ENCODE assay signal across 1 cellular context in the genomic region with DNA sequence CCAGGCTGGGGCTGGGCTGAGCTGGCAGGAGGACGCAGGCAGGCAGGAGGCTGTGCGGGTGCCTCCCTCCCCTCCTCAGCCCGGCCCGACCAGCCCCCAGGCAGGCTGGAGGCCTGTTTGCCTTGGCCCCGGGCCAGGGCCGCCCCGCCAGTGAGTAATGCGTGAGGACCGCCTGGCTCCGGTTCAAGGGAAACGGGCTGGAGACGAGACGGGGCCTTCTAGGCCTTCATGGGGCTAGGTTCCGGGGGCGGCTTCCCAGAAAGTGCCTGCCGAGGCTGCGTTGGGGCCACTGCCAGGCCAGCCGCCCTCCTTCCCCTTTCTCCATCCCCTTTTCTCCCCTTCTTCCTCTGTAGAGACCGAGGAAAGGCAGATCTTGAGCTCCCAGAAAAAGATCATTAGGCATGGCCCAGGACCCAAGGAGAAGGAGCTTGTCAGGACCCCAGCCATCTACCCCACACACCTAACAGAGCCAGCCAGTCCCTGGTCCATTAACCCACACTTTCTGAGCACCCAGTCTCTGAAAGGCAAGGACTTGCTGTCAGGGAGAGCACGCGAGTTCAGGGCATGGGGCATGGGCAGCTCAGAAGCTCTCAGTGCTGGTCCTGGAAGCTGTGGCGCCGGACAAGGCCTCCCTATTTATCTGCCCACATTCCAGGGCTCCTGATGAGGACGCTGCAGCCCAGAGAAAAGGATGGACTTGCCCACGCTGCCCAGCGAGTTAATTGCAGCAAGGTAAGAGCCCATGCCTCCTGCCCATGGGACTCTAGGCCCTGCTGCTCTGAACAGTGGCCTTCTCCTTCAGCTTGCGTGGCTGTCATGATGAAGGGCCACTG.
TF ChIP-seq lines count a peak whose summit lies in the region.

No MANE protein-coding gene starts in this region.

TF ChIP-seq in K562, 482 proteins besides CTCF, POLR2A, EP300 and RAD21 (continued from another document and continues in another):
- TF ChIP-seq, protein P1, sequence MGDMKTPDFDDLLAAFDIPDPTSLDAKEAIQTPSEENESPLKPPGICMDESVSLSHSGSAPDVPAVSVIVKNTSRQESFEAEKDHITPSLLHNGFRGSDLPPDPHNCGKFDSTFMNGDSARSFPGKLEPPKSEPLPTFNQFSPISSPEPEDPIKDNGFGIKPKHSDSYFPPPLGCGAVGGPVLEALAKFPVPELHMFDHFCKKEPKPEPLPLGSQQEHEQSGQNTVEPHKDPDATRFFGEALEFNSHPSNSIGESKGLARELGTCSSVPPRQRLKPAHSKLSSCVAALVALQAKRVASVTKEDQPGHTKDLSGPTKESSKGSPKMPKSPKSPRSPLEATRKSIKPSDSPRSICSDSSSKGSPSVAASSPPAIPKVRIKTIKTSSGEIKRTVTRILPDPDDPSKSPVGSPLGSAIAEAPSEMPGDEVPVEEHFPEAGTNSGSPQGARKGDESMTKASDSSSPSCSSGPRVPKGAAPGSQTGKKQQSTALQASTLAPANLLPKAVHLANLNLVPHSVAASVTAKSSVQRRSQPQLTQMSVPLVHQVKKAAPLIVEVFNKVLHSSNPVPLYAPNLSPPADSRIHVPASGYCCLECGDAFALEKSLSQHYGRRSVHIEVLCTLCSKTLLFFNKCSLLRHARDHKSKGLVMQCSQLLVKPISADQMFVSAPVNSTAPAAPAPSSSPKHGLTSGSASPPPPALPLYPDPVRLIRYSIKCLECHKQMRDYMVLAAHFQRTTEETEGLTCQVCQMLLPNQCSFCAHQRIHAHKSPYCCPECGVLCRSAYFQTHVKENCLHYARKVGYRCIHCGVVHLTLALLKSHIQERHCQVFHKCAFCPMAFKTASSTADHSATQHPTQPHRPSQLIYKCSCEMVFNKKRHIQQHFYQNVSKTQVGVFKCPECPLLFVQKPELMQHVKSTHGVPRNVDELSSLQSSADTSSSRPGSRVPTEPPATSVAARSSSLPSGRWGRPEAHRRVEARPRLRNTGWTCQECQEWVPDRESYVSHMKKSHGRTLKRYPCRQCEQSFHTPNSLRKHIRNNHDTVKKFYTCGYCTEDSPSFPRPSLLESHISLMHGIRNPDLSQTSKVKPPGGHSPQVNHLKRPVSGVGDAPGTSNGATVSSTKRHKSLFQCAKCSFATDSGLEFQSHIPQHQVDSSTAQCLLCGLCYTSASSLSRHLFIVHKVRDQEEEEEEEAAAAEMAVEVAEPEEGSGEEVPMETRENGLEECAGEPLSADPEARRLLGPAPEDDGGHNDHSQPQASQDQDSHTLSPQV (IDR thresholded peaks at IDR 0.05): 0 out of 2 replicates have a peak, but pooled peaks have one; percentile 17
- TF ChIP-seq ETV1 (tag; conservative IDR thresholded peaks at IDR 0.05; ENCODE audit: low read depth) (no peak), ZNF583 (CRISPR knock-in tag; IDR thresholded peaks at IDR 0.05) (no peak), MYNN (IDR thresholded peaks at IDR 0.05) (no peak), MYNN (CRISPR knock-in tag; IDR thresholded peaks at IDR 0.05) (no peak), CXXC5 (CRISPR knock-in tag; IDR thresholded peaks at IDR 0.05) (no peak; the same call in 1 of the 2 replicates), KDM5B (IDR thresholded peaks at IDR 0.05; ENCODE audit: insufficient replicate concordance, low read depth, low read length) (no peak), ZFX (CRISPR knock-in tag; IDR thresholded peaks at IDR 0.05) (peak; percentile 86), KAT2B (IDR thresholded peaks at IDR 0.05; ENCODE audit: low read depth, low read length) (no peak), THRAP3 (IDR thresholded peaks at IDR 0.05; ENCODE audit: borderline replicate concordance) (no peak), NRF1 (conservative IDR thresholded peaks at IDR 0.05 in 1 of 2, IDR thresholded peaks at IDR 0.05 in 1 of 2) (peak; percentile 46 to 51; a peak in 2 of 4 replicates), RBM14 (IDR thresholded peaks at IDR 0.05; ENCODE audit: borderline replicate concordance, insufficient read depth, low read depth, low read length) (no peak), GTF2A2 (tag; IDR thresholded peaks at IDR 0.05) (no peak), HDAC3 (IDR thresholded peaks at IDR 0.05; ENCODE audit: borderline replicate concordance, partially characterized antibody) (no peak), ZNF41 (CRISPR knock-in tag; conservative IDR thresholded peaks at IDR 0.05) (no peak), RBM15 (IDR thresholded peaks at IDR 0.05; ENCODE audit: insufficient read depth, low read length) (no peak), ZNF354B (CRISPR knock-in tag; IDR thresholded peaks at IDR 0.05) (no peak), PTTG1 (tag; IDR thresholded peaks at IDR 0.05; ENCODE audit: low read depth) (no peak), EGR1 (conservative IDR thresholded peaks at IDR 0.05) (peak; percentile 52), ZNF324 (CRISPR knock-in tag; IDR thresholded peaks at IDR 0.05) (no peak), ZNF79 (CRISPR knock-in tag; IDR thresholded peaks at IDR 0.05; ENCODE audit: low read depth) (no peak), HOXB6 (CRISPR knock-in tag; IDR thresholded peaks at IDR 0.05; ENCODE audit: borderline replicate concordance) (no peak), EP400 (IDR thresholded peaks at IDR 0.05) (no peak)
- TF ChIP-seq, protein P2, sequence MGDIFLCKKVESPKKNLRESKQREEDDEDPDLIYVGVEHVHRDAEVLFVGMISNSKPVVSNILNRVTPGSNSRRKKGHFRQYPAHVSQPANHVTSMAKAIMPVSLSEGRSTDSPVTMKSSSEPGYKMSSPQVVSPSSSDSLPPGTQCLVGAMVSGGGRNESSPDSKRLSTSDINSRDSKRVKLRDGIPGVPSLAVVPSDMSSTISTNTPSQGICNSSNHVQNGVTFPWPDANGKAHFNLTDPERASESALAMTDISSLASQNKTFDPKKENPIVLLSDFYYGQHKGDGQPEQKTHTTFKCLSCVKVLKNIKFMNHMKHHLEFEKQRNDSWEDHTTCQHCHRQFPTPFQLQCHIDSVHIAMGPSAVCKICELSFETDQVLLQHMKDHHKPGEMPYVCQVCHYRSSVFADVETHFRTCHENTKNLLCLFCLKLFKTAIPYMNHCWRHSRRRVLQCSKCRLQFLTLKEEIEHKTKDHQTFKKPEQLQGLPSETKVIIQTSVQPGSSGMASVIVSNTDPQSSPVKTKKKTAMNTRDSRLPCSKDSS (IDR thresholded peaks at IDR 0.05; ENCODE audit: low read depth, partially characterized antibody): no peak
- TF ChIP-seq, protein P3, sequence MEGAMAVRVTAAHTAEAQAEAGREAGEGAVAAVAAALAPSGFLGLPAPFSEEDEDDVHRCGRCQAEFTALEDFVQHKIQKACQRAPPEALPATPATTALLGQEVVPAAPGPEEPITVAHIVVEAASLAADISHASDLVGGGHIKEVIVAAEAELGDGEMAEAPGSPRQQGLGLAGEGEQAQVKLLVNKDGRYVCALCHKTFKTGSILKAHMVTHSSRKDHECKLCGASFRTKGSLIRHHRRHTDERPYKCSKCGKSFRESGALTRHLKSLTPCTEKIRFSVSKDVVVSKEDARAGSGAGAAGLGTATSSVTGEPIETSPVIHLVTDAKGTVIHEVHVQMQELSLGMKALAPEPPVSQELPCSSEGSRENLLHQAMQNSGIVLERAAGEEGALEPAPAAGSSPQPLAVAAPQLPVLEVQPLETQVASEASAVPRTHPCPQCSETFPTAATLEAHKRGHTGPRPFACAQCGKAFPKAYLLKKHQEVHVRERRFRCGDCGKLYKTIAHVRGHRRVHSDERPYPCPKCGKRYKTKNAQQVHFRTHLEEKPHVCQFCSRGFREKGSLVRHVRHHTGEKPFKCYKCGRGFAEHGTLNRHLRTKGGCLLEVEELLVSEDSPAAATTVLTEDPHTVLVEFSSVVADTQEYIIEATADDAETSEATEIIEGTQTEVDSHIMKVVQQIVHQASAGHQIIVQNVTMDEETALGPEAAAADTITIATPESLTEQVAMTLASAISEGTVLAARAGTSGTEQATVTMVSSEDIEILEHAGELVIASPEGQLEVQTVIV (CRISPR knock-in tag; IDR thresholded peaks at IDR 0.05; ENCODE audit: borderline replicate concordance): no peak
- TF ChIP-seq, protein P4, sequence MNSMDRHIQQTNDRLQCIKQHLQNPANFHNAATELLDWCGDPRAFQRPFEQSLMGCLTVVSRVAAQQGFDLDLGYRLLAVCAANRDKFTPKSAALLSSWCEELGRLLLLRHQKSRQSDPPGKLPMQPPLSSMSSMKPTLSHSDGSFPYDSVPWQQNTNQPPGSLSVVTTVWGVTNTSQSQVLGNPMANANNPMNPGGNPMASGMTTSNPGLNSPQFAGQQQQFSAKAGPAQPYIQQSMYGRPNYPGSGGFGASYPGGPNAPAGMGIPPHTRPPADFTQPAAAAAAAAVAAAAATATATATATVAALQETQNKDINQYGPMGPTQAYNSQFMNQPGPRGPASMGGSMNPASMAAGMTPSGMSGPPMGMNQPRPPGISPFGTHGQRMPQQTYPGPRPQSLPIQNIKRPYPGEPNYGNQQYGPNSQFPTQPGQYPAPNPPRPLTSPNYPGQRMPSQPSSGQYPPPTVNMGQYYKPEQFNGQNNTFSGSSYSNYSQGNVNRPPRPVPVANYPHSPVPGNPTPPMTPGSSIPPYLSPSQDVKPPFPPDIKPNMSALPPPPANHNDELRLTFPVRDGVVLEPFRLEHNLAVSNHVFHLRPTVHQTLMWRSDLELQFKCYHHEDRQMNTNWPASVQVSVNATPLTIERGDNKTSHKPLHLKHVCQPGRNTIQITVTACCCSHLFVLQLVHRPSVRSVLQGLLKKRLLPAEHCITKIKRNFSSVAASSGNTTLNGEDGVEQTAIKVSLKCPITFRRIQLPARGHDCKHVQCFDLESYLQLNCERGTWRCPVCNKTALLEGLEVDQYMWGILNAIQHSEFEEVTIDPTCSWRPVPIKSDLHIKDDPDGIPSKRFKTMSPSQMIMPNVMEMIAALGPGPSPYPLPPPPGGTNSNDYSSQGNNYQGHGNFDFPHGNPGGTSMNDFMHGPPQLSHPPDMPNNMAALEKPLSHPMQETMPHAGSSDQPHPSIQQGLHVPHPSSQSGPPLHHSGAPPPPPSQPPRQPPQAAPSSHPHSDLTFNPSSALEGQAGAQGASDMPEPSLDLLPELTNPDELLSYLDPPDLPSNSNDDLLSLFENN (IDR thresholded peaks at IDR 0.05; ENCODE audit: low read depth in 2 of 2, low read length in 2 of 2): no peak
- TF ChIP-seq, protein P5, sequence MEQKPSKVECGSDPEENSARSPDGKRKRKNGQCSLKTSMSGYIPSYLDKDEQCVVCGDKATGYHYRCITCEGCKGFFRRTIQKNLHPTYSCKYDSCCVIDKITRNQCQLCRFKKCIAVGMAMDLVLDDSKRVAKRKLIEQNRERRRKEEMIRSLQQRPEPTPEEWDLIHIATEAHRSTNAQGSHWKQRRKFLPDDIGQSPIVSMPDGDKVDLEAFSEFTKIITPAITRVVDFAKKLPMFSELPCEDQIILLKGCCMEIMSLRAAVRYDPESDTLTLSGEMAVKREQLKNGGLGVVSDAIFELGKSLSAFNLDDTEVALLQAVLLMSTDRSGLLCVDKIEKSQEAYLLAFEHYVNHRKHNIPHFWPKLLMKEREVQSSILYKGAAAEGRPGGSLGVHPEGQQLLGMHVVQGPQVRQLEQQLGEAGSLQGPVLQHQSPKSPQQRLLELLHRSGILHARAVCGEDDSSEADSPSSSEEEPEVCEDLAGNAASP (IDR thresholded peaks at IDR 0.05): no peak
- TF ChIP-seq, protein P6, sequence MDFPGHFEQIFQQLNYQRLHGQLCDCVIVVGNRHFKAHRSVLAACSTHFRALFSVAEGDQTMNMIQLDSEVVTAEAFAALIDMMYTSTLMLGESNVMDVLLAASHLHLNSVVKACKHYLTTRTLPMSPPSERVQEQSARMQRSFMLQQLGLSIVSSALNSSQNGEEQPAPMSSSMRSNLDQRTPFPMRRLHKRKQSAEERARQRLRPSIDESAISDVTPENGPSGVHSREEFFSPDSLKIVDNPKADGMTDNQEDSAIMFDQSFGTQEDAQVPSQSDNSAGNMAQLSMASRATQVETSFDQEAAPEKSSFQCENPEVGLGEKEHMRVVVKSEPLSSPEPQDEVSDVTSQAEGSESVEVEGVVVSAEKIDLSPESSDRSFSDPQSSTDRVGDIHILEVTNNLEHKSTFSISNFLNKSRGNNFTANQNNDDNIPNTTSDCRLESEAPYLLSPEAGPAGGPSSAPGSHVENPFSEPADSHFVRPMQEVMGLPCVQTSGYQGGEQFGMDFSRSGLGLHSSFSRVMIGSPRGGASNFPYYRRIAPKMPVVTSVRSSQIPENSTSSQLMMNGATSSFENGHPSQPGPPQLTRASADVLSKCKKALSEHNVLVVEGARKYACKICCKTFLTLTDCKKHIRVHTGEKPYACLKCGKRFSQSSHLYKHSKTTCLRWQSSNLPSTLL (IDR thresholded peaks at IDR 0.05): no peak
- TF ChIP-seq, protein P7, sequence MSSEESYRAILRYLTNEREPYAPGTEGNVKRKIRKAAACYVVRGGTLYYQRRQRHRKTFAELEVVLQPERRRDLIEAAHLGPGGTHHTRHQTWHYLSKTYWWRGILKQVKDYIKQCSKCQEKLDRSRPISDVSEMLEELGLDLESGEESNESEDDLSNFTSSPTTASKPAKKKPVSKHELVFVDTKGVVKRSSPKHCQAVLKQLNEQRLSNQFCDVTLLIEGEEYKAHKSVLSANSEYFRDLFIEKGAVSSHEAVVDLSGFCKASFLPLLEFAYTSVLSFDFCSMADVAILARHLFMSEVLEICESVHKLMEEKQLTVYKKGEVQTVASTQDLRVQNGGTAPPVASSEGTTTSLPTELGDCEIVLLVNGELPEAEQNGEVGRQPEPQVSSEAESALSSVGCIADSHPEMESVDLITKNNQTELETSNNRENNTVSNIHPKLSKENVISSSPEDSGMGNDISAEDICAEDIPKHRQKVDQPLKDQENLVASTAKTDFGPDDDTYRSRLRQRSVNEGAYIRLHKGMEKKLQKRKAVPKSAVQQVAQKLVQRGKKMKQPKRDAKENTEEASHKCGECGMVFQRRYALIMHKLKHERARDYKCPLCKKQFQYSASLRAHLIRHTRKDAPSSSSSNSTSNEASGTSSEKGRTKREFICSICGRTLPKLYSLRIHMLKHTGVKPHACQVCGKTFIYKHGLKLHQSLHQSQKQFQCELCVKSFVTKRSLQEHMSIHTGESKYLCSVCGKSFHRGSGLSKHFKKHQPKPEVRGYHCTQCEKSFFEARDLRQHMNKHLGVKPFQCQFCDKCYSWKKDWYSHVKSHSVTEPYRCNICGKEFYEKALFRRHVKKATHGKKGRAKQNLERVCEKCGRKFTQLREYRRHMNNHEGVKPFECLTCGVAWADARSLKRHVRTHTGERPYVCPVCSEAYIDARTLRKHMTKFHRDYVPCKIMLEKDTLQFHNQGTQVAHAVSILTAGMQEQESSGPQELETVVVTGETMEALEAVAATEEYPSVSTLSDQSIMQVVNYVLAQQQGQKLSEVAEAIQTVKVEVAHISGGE (CRISPR knock-in tag; IDR thresholded peaks at IDR 0.05): no peak
- TF ChIP-seq, protein P8, sequence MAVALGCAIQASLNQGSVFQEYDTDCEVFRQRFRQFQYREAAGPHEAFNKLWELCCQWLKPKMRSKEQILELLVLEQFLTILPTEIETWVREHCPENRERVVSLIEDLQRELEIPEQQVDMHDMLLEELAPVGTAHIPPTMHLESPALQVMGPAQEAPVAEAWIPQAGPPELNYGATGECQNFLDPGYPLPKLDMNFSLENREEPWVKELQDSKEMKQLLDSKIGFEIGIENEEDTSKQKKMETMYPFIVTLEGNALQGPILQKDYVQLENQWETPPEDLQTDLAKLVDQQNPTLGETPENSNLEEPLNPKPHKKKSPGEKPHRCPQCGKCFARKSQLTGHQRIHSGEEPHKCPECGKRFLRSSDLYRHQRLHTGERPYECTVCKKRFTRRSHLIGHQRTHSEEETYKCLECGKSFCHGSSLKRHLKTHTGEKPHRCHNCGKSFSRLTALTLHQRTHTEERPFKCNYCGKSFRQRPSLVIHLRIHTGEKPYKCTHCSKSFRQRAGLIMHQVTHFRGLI (CRISPR knock-in tag; IDR thresholded peaks at IDR 0.05): 0 out of 2 replicates have a peak, but pooled peaks have one; percentile 85
